Comparison of ENCODE assay signal across 8 cellular contexts in genomic region chr5:130141689-130142320, GRCh38.
DNase-seq lines count a peak whose midpoint lies in the region; ATAC-seq and TF ChIP-seq lines count a peak whose summit lies in the region.

No MANE protein-coding gene starts in this region.

- TF ChIP-seq CTCF in heart left ventricle (IDR thresholded peaks at IDR 0.05) (peak in 11 of 12 donors; percentile 31 to 65 (median 39)), fibroblast of villous mesenchyme (IDR thresholded peaks at IDR 0.05; ENCODE audit: insufficient read depth, low read depth, low read length) (peak; percentile 82)

- POLR2A ChIA-PET in HEK293T (lab: Yijun Ruan, JAX): no interaction called here

- peaks cover 0 to 6% (median 0%) of the 10 kb centered on the region in 12 donors for H3K4me1 ChIP-seq in heart left ventricle

- no peak overlapping the region for H3K4me3 ChIP-seq in heart left ventricle
- no peak overlapping the region for H3K4me3 ChIP-seq in fibroblast of villous mesenchyme (ENCODE audit: low read depth, low read length)

- no peaks in the 10 kb centered on the region for H3K27me3 ChIP-seq in heart left ventricle

- no peaks in the 10 kb centered on the region for H3K36me3 ChIP-seq in heart left ventricle

- peak in 1 of 4 donors; percentile 54 for ATAC-seq in heart left ventricle
- ATAC-seq in Right ventricle myocardium inferior: no peak
- ATAC-seq in HG03108 (IDR thresholded peaks at IDR 0.05; ENCODE audit: unreplicated experiment): no peak

- H3K9me3 ChIP-seq in heart left ventricle: peaks cover 0 to 9% (median 0%) of the 10 kb centered on the region in 12 donors

- CTCF ChIA-PET in HEK293T (lab: Yijun Ruan, JAX): interaction anchor here (0.9 to 2.0 kb wide), 4 partner anchors 13 to 370 kb away, joined by 3 to 10 read pairs (median 4); no protein-coding TSS in a partner anchor

- WGBS in heart left ventricle, 4 donors: 47 to 77% (median 53%) methylated on average over 2 of the region's 2 CpGs

- peak in 1 of 5 donors; percentile 18 for DNase-seq in heart left ventricle
- DNase-seq in Right ventricle myocardium inferior (ENCODE audit: missing footprints): no peak
- DNase-seq in HEK293T (ENCODE audit: extremely low spot score): peak; percentile 20
- peak; percentile 36 for DNase-seq in NCI-H69 (lab: John Stamatoyannopoulos, UW)
- peak; percentile 41 for DNase-seq in fibroblast of villous mesenchyme (ENCODE audit: low read depth)
- DNase-seq in substantia nigra (lab: John Stamatoyannopoulos, UW): peak in 29 of 49 donors; percentile 0 to 52 (median 13)
- DNase-seq in activated naive CD4-positive, alpha-beta T cell treated with anti-CD3 and anti-CD28 coated beads, Interleukin-2, amount 50 U/mL, for 16 hours: no peak

- no peak for TF ChIP-seq POLR2A in heart left ventricle (IDR thresholded peaks at IDR 0.05)

- intact Hi-C loops in heart left ventricle (cut with DNase I) (loop anchor here in 5 of 10 donors (1.0 to 10.0 kb wide), 4 partner anchors 237 to 245 kb away; partner anchors contain the start of gene CHSY3 (in 3 of the 5)), Right ventricle myocardium inferior (cut with DNase I) (loop anchor here (10.0 kb wide), 1 partner anchor 237 kb away; the partner anchor contains the start of gene CHSY3)

- H3K27ac ChIP-seq in heart left ventricle: no peak overlapping the region
- H3K27ac ChIP-seq in substantia nigra (ENCODE audit: low read depth, low read length, poor library complexity, severe bottlenecking): no peak overlapping the region

TF ChIP-seq in HEK293T, 16 proteins besides CTCF, POLR2A, EP300 and RAD21:
- TF ChIP-seq PKNOX1 (IDR thresholded peaks at IDR 0.05) (no peak), BHLHE40 (IDR thresholded peaks at IDR 0.05; ENCODE audit: borderline replicate concordance) (no peak), LEF1 (IDR thresholded peaks at IDR 0.05; ENCODE audit: borderline replicate concordance) (no peak), ZNF384 (IDR thresholded peaks at IDR 0.05) (no peak), SP1 (IDR thresholded peaks at IDR 0.05) (no peak), NFRKB (IDR thresholded peaks at IDR 0.05) (no peak), FOXK2 (IDR thresholded peaks at IDR 0.05) (no peak), HDGF (IDR thresholded peaks at IDR 0.05; ENCODE audit: borderline replicate concordance) (no peak), ELF4 (IDR thresholded peaks at IDR 0.05) (no peak), CTBP1 (IDR thresholded peaks at IDR 0.05; ENCODE audit: borderline replicate concordance) (no peak)
TF ChIP-seq in HEK293T: peak in this region for 0.

Comparison
In these comparisons a context has a peak if more than half of its experiments do, and no peak if none do; other contexts are left out.
1. DNase-seq: peak in HEK293T (single experiment), NCI-H69 (single experiment), fibroblast of villous mesenchyme (single experiment) and substantia nigra (29 of 49); none in Right ventricle myocardium inferior (single experiment) and activated naive CD4-positive, alpha-beta T cell treated with anti-CD3 and anti-CD28 coated beads, Interleukin-2, amount 50 U/mL, for 16 hours (single experiment).